In genomic region chr20:2507875-2508630, GRCh38 we compare ENCODE assay signal across 8 cellular contexts. TPM values are rescaled to one million over a fixed set of nuclear protein-coding genes. Genes with fewer than 3 reads are reported as not detected.
DNase-seq lines count a peak whose midpoint lies in the region; ATAC-seq and TF ChIP-seq lines count a peak whose summit lies in the region.

No MANE protein-coding gene starts in this region.

- H3K4me2 ChIP-seq in Karpas-422 (ENCODE audit: low read depth, low read length, poor library complexity, severe bottlenecking) = peak overlapping the region; percentile 88

- peaks cover 18% of the 10 kb centered on the region for H3K4me1 ChIP-seq in Karpas-422 (ENCODE audit: low read length)
- no peaks in the 10 kb centered on the region for H3K4me1 ChIP-seq in breast epithelium
- H3K4me1 ChIP-seq in right lobe of liver = peaks cover 0 to 5% (median 0%) of the 10 kb centered on the region in 4 donors
- H3K4me1 ChIP-seq in tibial artery = peaks cover 0 to 16% (median 9%) of the 10 kb centered on the region in 4 donors

- peak; percentile 14 to 16 for ATAC-seq in activated T-cell treated with anti-CD3 and anti-CD28 coated beads, Interleukin-2, amount 50 U/mL, for 72 hours (replicated peaks in 1 of 2)
- ATAC-seq in right lobe of liver (peak; percentile 26 to 48 (median 26)), HG02759 (IDR thresholded peaks at IDR 0.05; ENCODE audit: unreplicated experiment) (no peak)

- H3K27ac ChIP-seq in Karpas-422 (ENCODE audit: low read length) (peak overlapping the region; percentile 27; the same call in 1 of the 2 replicates), breast epithelium (peak overlapping the region; percentile 88 to 91), right lobe of liver (peak overlapping the region; percentile 64 to 92 (median 89)), tibial artery (peak overlapping the region; percentile 88)

- WGBS in right lobe of liver (ENCODE audit: insufficient coverage, low coverage, low lambda C conversion rate, missing lambda C conversion rate) = 13% methylated on average over 13 of the region's 22 CpGs

- H3K4me3 ChIP-seq in Karpas-422 (ENCODE audit: low read length) = peak overlapping the region; percentile 89
- peak overlapping the region; percentile 65 to 87 (median 87) for H3K4me3 ChIP-seq in breast epithelium
- H3K4me3 ChIP-seq in right lobe of liver = peak overlapping the region; percentile 70 to 87 (median 72)
- peak overlapping the region; percentile 73 to 81 for H3K4me3 ChIP-seq in tibial artery

- H3K4me1 Mint-ChIP-seq in activated T-cell treated with anti-CD3 and anti-CD28 coated beads, Interleukin-2, amount 50 U/mL, for 72 hours (ENCODE audit: low read depth) = peaks cover 16% of the 10 kb centered on the region

- H3K36me3 Mint-ChIP-seq in activated T-cell treated with anti-CD3 and anti-CD28 coated beads, Interleukin-2, amount 50 U/mL, for 72 hours (ENCODE audit: insufficient read depth in 2 of 2) = peaks cover 3 to 7% of the 10 kb centered on the region in 2 donors

- H3K9me3 ChIP-seq in Karpas-422 (ENCODE audit: low read length) (no peaks in the 10 kb centered on the region), breast epithelium (no peaks in the 10 kb centered on the region), right lobe of liver (no peaks in the 10 kb centered on the region), tibial artery (no peaks in the 10 kb centered on the region)

- no peak for DNase-seq in activated T-cell treated with anti-CD3 and anti-CD28 coated beads, Interleukin-2, amount 50 U/mL, for 72 hours
- no peak for DNase-seq in activated T-cell treated with anti-CD3 and anti-CD28 coated beads for 4 hours
- DNase-seq in Karpas-422 = peak; percentile 52
- peak in 1 of 2 donors; percentile 26 for DNase-seq in breast epithelium (ENCODE audit: low spot score in 2 of 2)
- DNase-seq in right lobe of liver = peak in 1 of 3 donors; percentile 44
- DNase-seq in tibial artery = no peak
- DNase-seq in NCI-H226 = no peak

- no peaks in the 10 kb centered on the region for H4K20me1 ChIP-seq in Karpas-422 (ENCODE audit: insufficient read depth, low read depth, low read length)

- peaks cover 25% of the 10 kb centered on the region for H3K79me2 ChIP-seq in Karpas-422 (ENCODE audit: low read length)

- H3K27me3 ChIP-seq in Karpas-422 (ENCODE audit: low read length) (no peaks in the 10 kb centered on the region), breast epithelium (no peaks in the 10 kb centered on the region), right lobe of liver (no peaks in the 10 kb centered on the region), tibial artery (no peaks in the 10 kb centered on the region)

- H3K9ac ChIP-seq in Karpas-422 (ENCODE audit: low read length) = peak overlapping the region; percentile 84

- H3K9me3 Mint-ChIP-seq in activated T-cell treated with anti-CD3 and anti-CD28 coated beads, Interleukin-2, amount 50 U/mL, for 72 hours = no peaks in the 10 kb centered on the region

- peak overlapping the region; percentile 92; the same call in 1 of the 2 replicates for H2AFZ ChIP-seq in Karpas-422 (ENCODE audit: low read length)

- H3K36me3 ChIP-seq in Karpas-422 (ENCODE audit: insufficient read depth, low read length) (no peaks in the 10 kb centered on the region), breast epithelium (no peaks in the 10 kb centered on the region), right lobe of liver (no peaks in the 10 kb centered on the region), tibial artery (no peaks in the 10 kb centered on the region)

- peaks cover 7% of the 10 kb centered on the region for H3K27me3 Mint-ChIP-seq in activated T-cell treated with anti-CD3 and anti-CD28 coated beads, Interleukin-2, amount 50 U/mL, for 72 hours (ENCODE audit: low read depth)

- H3K27ac Mint-ChIP-seq in activated T-cell treated with anti-CD3 and anti-CD28 coated beads, Interleukin-2, amount 50 U/mL, for 72 hours = peak overlapping the region; percentile 99

- peak overlapping the region; percentile 97 to 100 for H3K4me3 Mint-ChIP-seq in activated T-cell treated with anti-CD3 and anti-CD28 coated beads, Interleukin-2, amount 50 U/mL, for 72 hours

- intact Hi-C loops in breast epithelium (cut with DNase I; ENCODE audit: low total_unique reads) (no loop called here), right lobe of liver (cut with DNase I) (no loop called here), tibial artery (cut with DNase I; ENCODE audit: low total_unique reads) (no loop called here)

- TF ChIP-seq POLR2A in breast epithelium (IDR thresholded peaks at IDR 0.05) (no peak), right lobe of liver (IDR thresholded peaks at IDR 0.05) (no peak)

- TF ChIP-seq CTCF in breast epithelium (IDR thresholded peaks at IDR 0.05) (no peak), right lobe of liver (IDR thresholded peaks at IDR 0.05) (no peak), tibial artery (IDR thresholded peaks at IDR 0.05) (no peak)

- H3K9me2 ChIP-seq in Karpas-422 (replicated peaks; ENCODE audit: insufficient read depth, low read length) = no peaks in the 10 kb centered on the region

RNA-seq across cellular contexts. Expression of gene ZNF343, which starts 0.7 kb away (rescaled TPM):
- total RNA-seq in activated T-cell treated with anti-CD3 and anti-CD28 coated beads, Interleukin-2, amount 50 U/mL, for 72 hours = 10 to 100 TPM; 12.4 to 16.4 TPM
- total RNA-seq in Karpas-422 (2014; rRNA removed; shearing (Covaris generic); ENCODE audit: low replicate concordance) = 9.1 and 13.5 TPM in 2 replicates
- 10 to 100 TPM in 2 of 3 donors, 1 to 10 TPM in 1; 8.8 to 18.4 (median 14.0) TPM for total RNA-seq in breast epithelium
- total RNA-seq in right lobe of liver = 1 to 10 TPM; 3.9 to 7.3 (median 6.0) TPM

RNA-seq across cellular contexts. Expression of gene TMC2, which starts 28.3 kb away (rescaled TPM):
- not detected for total RNA-seq in activated T-cell treated with anti-CD3 and anti-CD28 coated beads, Interleukin-2, amount 50 U/mL, for 72 hours
- total RNA-seq in Karpas-422 (2014; rRNA removed; shearing (Covaris generic); ENCODE audit: low replicate concordance) = not detected in 2 replicates
- total RNA-seq in breast epithelium (under 1 TPM; 0.15 to 0.96 (median 0.33) TPM), right lobe of liver (not detected)

RNA-seq across cellular contexts. Expression of gene SNRPB, which starts 37.5 kb away (rescaled TPM):
- 100 to 1,000 TPM; 286 to 329 TPM for total RNA-seq in activated T-cell treated with anti-CD3 and anti-CD28 coated beads, Interleukin-2, amount 50 U/mL, for 72 hours
- total RNA-seq in Karpas-422 (2014; rRNA removed; shearing (Covaris generic); ENCODE audit: low replicate concordance) = 327 and 438 TPM in 2 replicates
- total RNA-seq in breast epithelium (100 to 1,000 TPM; 124 to 207 (median 179) TPM), right lobe of liver (100 to 1,000 TPM in 1 of 6 experiments, 10 to 100 TPM in 5; 25.4 to 105 (median 48.1) TPM)

Comparison
In these comparisons a context has a peak if more than half of its experiments do, and no peak if none do; other contexts are left out.
1. H3K27ac ChIP-seq: peak in every context shown above with its lines; median percentile 90 in breast epithelium; 89 in right lobe of liver; 88 in tibial artery; 27 in Karpas-422.